ENCODE assay signal across 17 cellular contexts in genomic region chr16:1432388-1433262, GRCh38. TPM values are rescaled to one million over a fixed set of nuclear protein-coding genes. Genes with fewer than 3 reads are reported as not detected.
DNase-seq lines count a peak whose midpoint lies in the region; ATAC-seq and TF ChIP-seq lines count a peak whose summit lies in the region.
"Had no signal": no experiment of that assay in that cellular context is flagged by ENCODE, and none has a peak within 500 bp of the region (broad histone marks: within the 10 kb centered on the region; RNA-seq: fewer than 3 reads in every experiment).

No MANE protein-coding gene starts in this region.

- H3K36me3 Mint-ChIP-seq in activated naive CD4-positive, alpha-beta T cell treated with anti-CD3 and anti-CD28 coated beads, Interleukin-2, amount 50 U/mL, for 24 hours = no peaks in the 10 kb centered on the region
- H3K36me3 Mint-ChIP-seq in natural killer cell = no peaks in the 10 kb centered on the region

- H3K4me1 Mint-ChIP-seq in activated naive CD4-positive, alpha-beta T cell treated with anti-CD3 and anti-CD28 coated beads, Interleukin-2, amount 50 U/mL, for 24 hours = no peaks in the 10 kb centered on the region
- peaks cover 0 to 7% of the 10 kb centered on the region in 2 donors for H3K4me1 Mint-ChIP-seq in natural killer cell

- H3K9me3 Mint-ChIP-seq in activated naive CD4-positive, alpha-beta T cell treated with anti-CD3 and anti-CD28 coated beads, Interleukin-2, amount 50 U/mL, for 24 hours = no peaks in the 10 kb centered on the region
- H3K9me3 Mint-ChIP-seq in natural killer cell = no peaks in the 10 kb centered on the region

- H3K27me3 Mint-ChIP-seq in activated naive CD4-positive, alpha-beta T cell treated with anti-CD3 and anti-CD28 coated beads, Interleukin-2, amount 50 U/mL, for 24 hours = no peaks in the 10 kb centered on the region
- no peaks in the 10 kb centered on the region for H3K27me3 Mint-ChIP-seq in natural killer cell (ENCODE audit: low read depth in 2 of 2)

- intact Hi-C loops in left ventricle myocardium superior (cut with micrococcal nuclease) (no loop called here), cardiac septum (cut with DNase I) (no loop called here), natural killer cell (cut with micrococcal nuclease) (no loop called here)

- no peak overlapping the region for H3K27ac Mint-ChIP-seq in activated naive CD4-positive, alpha-beta T cell treated with anti-CD3 and anti-CD28 coated beads, Interleukin-2, amount 50 U/mL, for 24 hours
- peak overlapping the region in 1 of 2 donors; percentile 78 for H3K27ac Mint-ChIP-seq in natural killer cell

- DNase-seq in left ventricle myocardium superior = no peak
- DNase-seq in cardiac septum (ENCODE audit: low spot score) = no peak
- no peak for DNase-seq in natural killer cell
- DNase-seq in mucosa of gallbladder (ENCODE audit: low spot score) = no peak
- no peak for DNase-seq in NCI-H226
- DNase-seq: amygdala; Kasumi-1; NCI-H1436; NCI-H2227 treated with DMSO at 0.1 percent for 48 hours; NK-92 treated with Interleukin-12 subunit alpha and Interleukin-12 subunit beta, amount 100 ng/mL, for 24 hours had no signal

- peak overlapping the region; percentile 23 for H3K4me3 Mint-ChIP-seq in activated naive CD4-positive, alpha-beta T cell treated with anti-CD3 and anti-CD28 coated beads, Interleukin-2, amount 50 U/mL, for 24 hours
- H3K4me3 Mint-ChIP-seq in natural killer cell = peak overlapping the region; percentile 61

- peak; percentile 15 for ATAC-seq in left ventricle myocardium superior
- ATAC-seq in natural killer cell = peak; percentile 28 to 48 (median 45)
- no peak for ATAC-seq in HG03196 (IDR thresholded peaks at IDR 0.05; ENCODE audit: unreplicated experiment)
- no peak for ATAC-seq in HG03469 (IDR thresholded peaks at IDR 0.05; ENCODE audit: unreplicated experiment)

- TF ChIP-seq CTCF in natural killer cell (IDR thresholded peaks at IDR 0.05) = no peak

RNA-seq across cellular contexts. Expression of gene PERCC1, which starts 1.7 kb away (rescaled TPM):
- total RNA-seq in left ventricle myocardium superior = 0.27 TPM
- not detected for total RNA-seq in cardiac septum
- total RNA-seq in natural killer cell = under 1 TPM; 0.68 to 0.96 (median 0.83) TPM
- total RNA-seq in mucosa of gallbladder = not detected
- total RNA-seq: chondrocyte; frontal cortex; T-helper 1 cell treated with Interleukin-12 subunit alpha and Interleukin-12 subunit beta and Interleukin-4 antibody, amounts not matched to agents 30 ng/mL and 1 ng/mL, for 36 hours; vagina had no signal

RNA-seq across cellular contexts. Expression of gene CCDC154, which starts 11.7 kb away (rescaled TPM):
- total RNA-seq in left ventricle myocardium superior = 1.6 TPM
- total RNA-seq in cardiac septum = 0.94 TPM
- total RNA-seq in natural killer cell = 1 to 10 TPM in 2 of 3 donors, under 1 TPM in 1; 0.88 to 1.8 (median 1.6) TPM
- total RNA-seq in mucosa of gallbladder = 3.6 TPM
- total RNA-seq: vagina had no signal

RNA-seq across cellular contexts. Expression of gene UQCC4, which starts 12.1 kb away (rescaled TPM):
- total RNA-seq in left ventricle myocardium superior (13.3 TPM), cardiac septum (11.6 TPM), natural killer cell (10 to 100 TPM; 10.9 to 13.6 (median 11.5) TPM), mucosa of gallbladder (8.7 TPM)

RNA-seq across cellular contexts. Expression of gene UNKL, which starts 18.1 kb away (rescaled TPM):
- total RNA-seq in left ventricle myocardium superior (16.4 TPM), cardiac septum (7.4 TPM), natural killer cell (100 to 1,000 TPM; 114 to 130 (median 127) TPM), mucosa of gallbladder (32.6 TPM)

RNA-seq across cellular contexts. Expression of gene CLCN7, which starts 42.2 kb away (rescaled TPM):
- total RNA-seq in left ventricle myocardium superior (53.2 TPM), cardiac septum (39.8 TPM), natural killer cell (100 to 1,000 TPM; 117 to 125 (median 118) TPM), mucosa of gallbladder (111 TPM)

Comparison
In these comparisons a context has a peak if more than half of its experiments do, and no peak if none do; other contexts are left out.
1. ATAC-seq: peak in left ventricle myocardium superior (single experiment) and natural killer cell (3 of 3); none in HG03196 (single experiment) and HG03469 (single experiment).